ENCODE assay signal across 9 cellular contexts in genomic region chr10:14740684-14741247, GRCh38. TPM values are rescaled to one million over a fixed set of nuclear protein-coding genes. Genes with fewer than 3 reads are reported as not detected.
DNase-seq lines count a peak whose midpoint lies in the region; ATAC-seq and TF ChIP-seq lines count a peak whose summit lies in the region.
"Had no signal": no experiment of that assay in that cellular context is flagged by ENCODE, and none has a peak within 500 bp of the region (broad histone marks: within the 10 kb centered on the region; RNA-seq: fewer than 3 reads in every experiment).

No MANE protein-coding gene starts in this region.

- intact Hi-C loops in posterior cingulate gyrus (cut with DNase I) (no loop called here), posterior vena cava (cut with DNase I) (no loop called here)

- ATAC-seq in GM18868 (IDR thresholded peaks at IDR 0.05; ENCODE audit: unreplicated experiment) (peak; percentile 57), HG03460 (IDR thresholded peaks at IDR 0.05; ENCODE audit: unreplicated experiment) (peak; percentile 51)
- ATAC-seq in stimulated activated effector memory CD8-positive, alpha-beta T cell treated with anti-CD3 and anti-CD28 coated beads, Interleukin-12 subunit alpha, Interleukin-12 subunit beta, amount 100 ng/mL, for 72 hours: no peak

- no peaks in the 10 kb centered on the region for H3K36me3 Mint-ChIP-seq in chondrocyte (ENCODE audit: low read depth)
- no peaks in the 10 kb centered on the region for H3K36me3 Mint-ChIP-seq in stimulated activated effector memory CD8-positive, alpha-beta T cell treated with anti-CD3 and anti-CD28 coated beads, Interleukin-12 subunit alpha, Interleukin-12 subunit beta, amount 100 ng/mL, for 72 hours
- H3K36me3 Mint-ChIP-seq in glutamatergic neuron (ENCODE audit: unreplicated experiment): peaks cover 7% of the 10 kb centered on the region

- H3K4me3 Mint-ChIP-seq in chondrocyte (ENCODE audit: unreplicated experiment): no peak overlapping the region
- H3K4me3 Mint-ChIP-seq in stimulated activated effector memory CD8-positive, alpha-beta T cell treated with anti-CD3 and anti-CD28 coated beads, Interleukin-12 subunit alpha, Interleukin-12 subunit beta, amount 100 ng/mL, for 72 hours: no peak overlapping the region
- H3K4me3 Mint-ChIP-seq in glutamatergic neuron (ENCODE audit: unreplicated experiment): no peak overlapping the region

- no peak for TF ChIP-seq POLR2A in erythroblast (IDR thresholded peaks at IDR 0.05; ENCODE audit: low read length)

- DNase-seq in chondrocyte (ENCODE audit: low spot score) (no peak), erythroblast (lab: John Stamatoyannopoulos, UW) (no peak), posterior cingulate gyrus (no peak), posterior vena cava (ENCODE audit: low spot score) (no peak), glutamatergic neuron (no peak)
- no peak for DNase-seq in stimulated activated effector memory CD8-positive, alpha-beta T cell treated with anti-CD3 and anti-CD28 coated beads, Interleukin-12 subunit alpha, Interleukin-12 subunit beta, amount 100 ng/mL, for 72 hours (ENCODE audit: low spot score in 2 of 2)
- DNase-seq: WERI-Rb-1 had no signal

- H3K27ac Mint-ChIP-seq in chondrocyte (ENCODE audit: unreplicated experiment) (peak overlapping the region; percentile 28), glutamatergic neuron (ENCODE audit: unreplicated experiment) (no peak overlapping the region)
- H3K27ac Mint-ChIP-seq in stimulated activated effector memory CD8-positive, alpha-beta T cell treated with anti-CD3 and anti-CD28 coated beads, Interleukin-12 subunit alpha, Interleukin-12 subunit beta, amount 100 ng/mL, for 72 hours: peak overlapping the region; percentile 43

- H3K4me1 Mint-ChIP-seq in chondrocyte (ENCODE audit: low read depth) (peaks cover 37% of the 10 kb centered on the region), glutamatergic neuron (ENCODE audit: low read depth, unreplicated experiment) (peaks cover 13% of the 10 kb centered on the region)
- peaks cover 12% of the 10 kb centered on the region for H3K4me1 Mint-ChIP-seq in stimulated activated effector memory CD8-positive, alpha-beta T cell treated with anti-CD3 and anti-CD28 coated beads, Interleukin-12 subunit alpha, Interleukin-12 subunit beta, amount 100 ng/mL, for 72 hours

- H3K9me3 Mint-ChIP-seq in chondrocyte (ENCODE audit: low read depth) (peaks cover 6% of the 10 kb centered on the region), glutamatergic neuron (ENCODE audit: unreplicated experiment) (peaks cover 2% of the 10 kb centered on the region)
- peaks cover 4% of the 10 kb centered on the region for H3K9me3 Mint-ChIP-seq in stimulated activated effector memory CD8-positive, alpha-beta T cell treated with anti-CD3 and anti-CD28 coated beads, Interleukin-12 subunit alpha, Interleukin-12 subunit beta, amount 100 ng/mL, for 72 hours

- H3K27me3 Mint-ChIP-seq in chondrocyte (ENCODE audit: low read depth) (peaks cover 5% of the 10 kb centered on the region), glutamatergic neuron (ENCODE audit: unreplicated experiment) (peaks cover 1% of the 10 kb centered on the region)

- TF ChIP-seq CTCF in chondrocyte (IDR thresholded peaks at IDR 0.05) (no peak), glutamatergic neuron (IDR thresholded peaks at IDR 0.05; ENCODE audit: partially characterized antibody, unreplicated experiment) (no peak)

RNA-seq across cellular contexts. Expression of gene FAM107B, which starts 33.9 kb away (rescaled TPM):
- total RNA-seq in chondrocyte (13.8 to 29.6 TPM (median 29.1 TPM) in 3 replicates), posterior vena cava (10 to 100 TPM; 23.2 to 28.4 TPM), glutamatergic neuron (ENCODE audit: unreplicated experiment) (88.6 TPM)
